Comparison of ENCODE assay signal across 8 cellular contexts in the genomic region with DNA sequence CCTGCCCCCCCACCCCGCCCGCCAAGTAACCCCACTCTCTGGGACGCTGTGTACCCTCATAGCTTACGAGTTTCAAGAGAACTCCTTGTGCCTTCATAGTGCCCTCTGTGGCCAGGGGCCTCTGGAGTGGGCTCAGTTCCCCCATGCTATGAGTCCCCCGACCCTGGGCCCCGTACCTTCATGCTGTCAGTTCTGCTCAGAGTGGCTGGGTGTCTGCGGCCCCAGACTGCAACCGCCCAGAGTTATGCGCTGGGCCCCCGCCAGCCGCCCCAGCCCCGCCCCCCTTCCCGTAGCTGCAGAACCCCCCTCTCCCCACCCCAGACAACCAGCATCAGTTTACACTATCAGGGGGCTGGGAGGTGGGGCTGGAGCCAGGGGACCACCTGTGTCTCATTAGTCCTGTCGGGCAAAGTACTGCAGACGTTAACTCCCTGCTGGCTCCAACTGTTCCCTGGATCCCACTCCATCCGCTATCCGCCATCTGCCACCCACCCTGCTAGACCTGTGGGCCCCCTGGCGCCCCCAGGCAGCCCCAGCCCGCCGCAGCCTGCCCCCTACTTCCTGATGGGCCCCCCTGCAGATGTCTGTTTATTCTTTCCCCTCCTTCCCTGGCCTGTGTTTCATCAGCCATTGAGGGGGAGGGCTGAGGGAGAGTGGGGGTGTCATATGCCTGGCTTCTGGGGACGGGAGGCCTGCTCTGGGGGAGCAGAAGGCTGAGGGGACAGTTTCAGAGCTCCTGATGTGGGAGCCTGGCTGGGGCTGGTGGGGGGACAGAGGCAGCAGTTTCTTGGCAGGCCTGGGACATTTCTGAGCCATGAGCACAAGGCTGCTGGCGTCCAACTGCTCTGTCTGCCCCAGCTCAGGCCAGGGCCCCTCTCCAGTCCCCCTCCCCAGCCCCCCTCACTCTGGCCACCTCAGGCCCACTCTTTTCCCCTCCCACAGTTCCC. TPM values are rescaled to one million over a fixed set of nuclear protein-coding genes. Genes with fewer than 3 reads are reported as not detected.
A peak's percentile ranks its signal among the peaks of the same experiment; 100 is the strongest.
DNase-seq lines count a peak whose midpoint lies in the region; ATAC-seq lines count a peak whose summit lies in the region.

A gene with protein sequence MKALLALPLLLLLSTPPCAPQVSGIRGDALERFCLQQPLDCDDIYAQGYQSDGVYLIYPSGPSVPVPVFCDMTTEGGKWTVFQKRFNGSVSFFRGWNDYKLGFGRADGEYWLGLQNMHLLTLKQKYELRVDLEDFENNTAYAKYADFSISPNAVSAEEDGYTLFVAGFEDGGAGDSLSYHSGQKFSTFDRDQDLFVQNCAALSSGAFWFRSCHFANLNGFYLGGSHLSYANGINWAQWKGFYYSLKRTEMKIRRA (minus strand): TSS at position 217 of the 947 bp plus-strand sequence. CDS start 35 bp downstream, at position 182.

- H2BK15ac ChIP-seq in mesendoderm (replicated peaks; ENCODE audit: low read depth): peak within 1 kb of the TSS; percentile 10

- H3K27ac ChIP-seq in cingulate gyrus (ENCODE audit: low read depth, low read length) (peak within 1 kb of the TSS; percentile 83), mesendoderm (ENCODE audit: low read depth, low read length) (peak within 1 kb of the TSS; percentile 78), urinary bladder (ENCODE audit: low read depth) (peak within 1 kb of the TSS; percentile 91)

- ATAC-seq in GM19455 (IDR thresholded peaks at IDR 0.05; ENCODE audit: unreplicated experiment): no peak

- peak within 1 kb of the TSS; percentile 39 for H3K4me3 ChIP-seq in mesendoderm (ENCODE audit: low read length)
- peak within 1 kb of the TSS; percentile 29 for H3K4me3 ChIP-seq in urinary bladder (ENCODE audit: low read depth, low read length)

- WGBS in mesendoderm (ENCODE audit: extremely low coverage, insufficient coverage, low lambda C conversion rate): no CpG with 5 or more reads among the region's 22 CpGs
- 8% methylated on average over 22 of the region's 22 CpGs for WGBS in urinary bladder

- peak within 1 kb of the TSS; percentile 85 for H2AK5ac ChIP-seq in mesendoderm (ENCODE audit: low read length)

- DNase-seq in AG08396 (ENCODE audit: low spot score): peak; percentile 81
- DNase-seq in NCI-H1694 (lab: John Stamatoyannopoulos, UW): peak; percentile 99
- peak; percentile 71 for DNase-seq in mesendoderm
- DNase-seq in NCI-H2196 (lab: John Stamatoyannopoulos, UW; ENCODE audit: unreplicated experiment): no peak
- no peak for DNase-seq in GM19240 (ENCODE audit: insufficient read length, low spot score)

- peak within 1 kb of the TSS; percentile 57 for H3K18ac ChIP-seq in mesendoderm (ENCODE audit: low read length)

- peak within 1 kb of the TSS; percentile 95 for H3K4ac ChIP-seq in mesendoderm (ENCODE audit: low read depth, low read length)

- H3K56ac ChIP-seq in mesendoderm (ENCODE audit: low read length): peak within 1 kb of the TSS; percentile 88

- peak within 1 kb of the TSS; percentile 65 for H2BK120ac ChIP-seq in mesendoderm (ENCODE audit: low read depth, low read length)

- peak within 1 kb of the TSS; percentile 8 for H4K5ac ChIP-seq in mesendoderm (ENCODE audit: low read length)

- peak within 1 kb of the TSS; percentile 19 for H2BK5ac ChIP-seq in mesendoderm (ENCODE audit: low read length)

- no peaks in the 10 kb centered on the region for H3K27me3 ChIP-seq in mesendoderm (ENCODE audit: insufficient read depth, low read length, poor library complexity)

- H3K36me3 ChIP-seq in mesendoderm (ENCODE audit: control insufficient read depth, insufficient read depth, low read length) (peaks cover 9% of the 10 kb centered on the region), urinary bladder (ENCODE audit: insufficient read depth) (no peaks in the 10 kb centered on the region)

- H3K9ac ChIP-seq in mesendoderm (ENCODE audit: low read length): peak within 1 kb of the TSS; percentile 71

- H3K79me1 ChIP-seq in mesendoderm (ENCODE audit: low read length): peaks cover 7% of the 10 kb centered on the region

- H4K8ac ChIP-seq in mesendoderm (ENCODE audit: low read depth, low read length): no peak within 1 kb of the TSS

- H3K4me2 ChIP-seq in mesendoderm (ENCODE audit: low read length): peak within 1 kb of the TSS; percentile 43

- H3K4me1 ChIP-seq in mesendoderm (ENCODE audit: control insufficient read depth, low read depth, low read length): peaks cover 25% of the 10 kb centered on the region
- no peaks in the 10 kb centered on the region for H3K4me1 ChIP-seq in urinary bladder (ENCODE audit: insufficient read depth)

- H3K23ac ChIP-seq in mesendoderm (ENCODE audit: low read length): no peak within 1 kb of the TSS

- H3K79me2 ChIP-seq in mesendoderm (ENCODE audit: control insufficient read depth, insufficient read depth, low read length): peaks cover 16% of the 10 kb centered on the region

RNA-seq across cellular contexts. Expression of the gene that starts here (rescaled TPM):
- polyA plus RNA-seq in mesendoderm (2013, experiment 1 of 2): 93.5 TPM
- polyA plus RNA-seq in mesendoderm (2013, experiment 2 of 2): 84.3 TPM
- total RNA-seq in urinary bladder: 123 TPM
- 1,046 TPM for polyA plus RNA-seq in urinary bladder

Comparison
In these comparisons a context has a peak if more than half of its experiments do, and no peak if none do; other contexts are left out.
1. DNase-seq: peak in AG08396 (single experiment), NCI-H1694 (single experiment) and mesendoderm (single experiment); none in NCI-H2196 (single experiment) and GM19240 (single experiment).
2. Peak in every context shown above with its lines, with median percentiles within 50 percentile points of each other: H3K27ac ChIP-seq.